Comparison of ENCODE assay signal across 8 cellular contexts in the genomic region with DNA sequence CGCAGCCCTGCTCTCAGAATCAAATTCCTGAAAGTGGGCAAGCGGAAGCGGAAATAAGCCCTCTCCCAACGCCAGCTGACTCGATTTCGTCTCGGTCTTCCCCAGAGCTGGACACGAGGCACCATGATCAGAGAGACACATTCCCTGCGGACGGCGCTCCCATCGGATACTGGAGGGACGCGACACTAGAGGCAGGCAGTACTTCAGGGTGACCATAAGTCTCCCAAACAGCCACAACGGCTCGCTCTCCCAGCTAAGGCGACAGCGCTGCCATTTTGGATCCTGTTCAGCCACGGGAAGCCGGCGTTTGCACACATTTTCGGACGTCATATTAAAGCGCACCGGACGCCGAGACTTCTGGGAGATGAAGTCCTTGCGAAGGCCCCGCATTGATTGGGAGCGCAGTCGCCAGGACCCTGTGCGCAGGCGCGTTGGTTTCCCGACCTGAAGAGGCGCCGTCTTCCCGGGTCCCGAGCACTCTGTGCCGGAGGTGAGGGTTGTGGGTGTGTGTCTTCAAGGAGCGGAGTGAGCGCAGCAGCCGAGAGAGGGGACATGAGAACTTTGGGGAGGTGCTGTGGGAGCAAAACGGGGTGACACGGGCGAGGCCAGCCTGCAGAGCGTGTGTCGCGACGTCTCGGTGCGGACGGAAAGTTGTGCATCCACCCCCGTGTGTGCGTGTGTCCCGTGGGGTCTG.
DNase-seq lines count a peak whose midpoint lies in the region; ATAC-seq and TF ChIP-seq lines count a peak whose summit lies in the region.

Gene ZNF2, plus strand, starts transcription at position 439 of the 694 bp plus-strand sequence. CDS start 10,418 bp downstream, outside the sequence.

- peak; percentile 93 for ATAC-seq in HG02588 (IDR thresholded peaks at IDR 0.05; ENCODE audit: unreplicated experiment)

- H3K9ac ChIP-seq in SK-N-MC (ENCODE audit: insufficient read length) = peak within 1 kb of the TSS; percentile 85

- POLR2A ChIA-PET in GM10248 (lab: Yijun Ruan, JAX) = interaction anchor here (0.6 kb wide), 1 partner anchor 43 kb away, joined by 3 read pairs; no protein-coding TSS in a partner anchor

- H3K36me3 Mint-ChIP-seq in activated naive CD4-positive, alpha-beta T cell treated with anti-CD3 and anti-CD28 coated beads, Interleukin-2, amount 50 U/mL, for 24 hours = peaks cover 11% of the 10 kb centered on the region

- no peaks in the 10 kb centered on the region for H3K36me3 ChIP-seq in SK-N-MC (ENCODE audit: insufficient read depth, low read length)

- no peak for TF ChIP-seq CTCF in GM10248 (IDR thresholded peaks at IDR 0.05; ENCODE audit: control extremely low read depth, extremely low read depth, low read depth, missing control alignments)

- H3K4me3 ChIP-seq in SK-N-MC = peak within 1 kb of the TSS; percentile 83

- no peaks in the 10 kb centered on the region for H3K9me3 ChIP-seq in SK-N-MC (ENCODE audit: low read depth, low read length)

- peaks cover 47% of the 10 kb centered on the region for H3K4me1 Mint-ChIP-seq in activated naive CD4-positive, alpha-beta T cell treated with anti-CD3 and anti-CD28 coated beads, Interleukin-2, amount 50 U/mL, for 24 hours

- DNase-seq in GM10248 (ENCODE audit: extremely low spot score) (peak; percentile 98), NCI-H1048 (lab: John Stamatoyannopoulos, UW) (peak; percentile 93), SK-N-MC (ENCODE audit: low read depth, low spot score) (peak; percentile 93), globus pallidus (ENCODE audit: low spot score) (peak; percentile 97), non-pigmented ciliary epithelial cell (ENCODE audit: low read depth) (peak; percentile 89), superior temporal gyrus (ENCODE audit: extremely low spot score) (peak; percentile 100)

- CTCF ChIA-PET in GM10248 (lab: Yijun Ruan, JAX) = interaction anchor here (0.7 to 2.0 kb wide), 6 partner anchors 12 to 143 kb away, joined by 3 to 10 read pairs (median 4); partner anchors contain the start of gene MRPS5

- peak within 1 kb of the TSS; percentile 98 for H3K27ac Mint-ChIP-seq in activated naive CD4-positive, alpha-beta T cell treated with anti-CD3 and anti-CD28 coated beads, Interleukin-2, amount 50 U/mL, for 24 hours

- H3K9me3 Mint-ChIP-seq in activated naive CD4-positive, alpha-beta T cell treated with anti-CD3 and anti-CD28 coated beads, Interleukin-2, amount 50 U/mL, for 24 hours = peaks cover 5% of the 10 kb centered on the region

- H3K27ac ChIP-seq in SK-N-MC = peak within 1 kb of the TSS; percentile 75

- H3K27me3 Mint-ChIP-seq in activated naive CD4-positive, alpha-beta T cell treated with anti-CD3 and anti-CD28 coated beads, Interleukin-2, amount 50 U/mL, for 24 hours = no peaks in the 10 kb centered on the region

- peak within 1 kb of the TSS; percentile 100 for H3K4me3 Mint-ChIP-seq in activated naive CD4-positive, alpha-beta T cell treated with anti-CD3 and anti-CD28 coated beads, Interleukin-2, amount 50 U/mL, for 24 hours

Comparison
In these comparisons a context has a peak if more than half of its experiments do, and no peak if none do; other contexts are left out.
1. Peak in every context shown above with its lines: DNase-seq, ATAC-seq, H3K4me3 ChIP-seq and H3K27ac ChIP-seq.